Comparison of ENCODE assay signal across 8 cellular contexts in the genomic region with DNA sequence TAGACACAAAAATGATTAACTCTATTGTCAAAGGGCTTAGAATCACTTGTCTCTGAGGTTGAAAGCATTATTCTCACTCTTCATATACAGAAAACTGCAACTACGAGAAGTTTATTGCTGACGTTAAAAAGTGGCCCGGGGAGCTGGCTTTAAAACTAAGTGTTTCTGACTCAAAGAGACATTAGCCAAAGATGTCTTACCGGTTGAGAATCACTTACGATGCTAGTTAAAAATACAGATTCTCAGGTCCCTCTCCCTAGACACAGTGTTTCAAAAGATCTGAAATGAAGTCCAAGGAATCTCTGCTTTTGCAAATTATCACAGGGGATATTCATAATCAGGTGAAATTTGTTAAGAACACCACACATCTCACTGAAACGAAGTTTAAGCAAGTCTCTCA. TPM values are rescaled to one million over a fixed set of nuclear protein-coding genes. Genes with fewer than 3 reads are reported as not detected.
A peak's percentile ranks its signal among the peaks of the same experiment; 100 is the strongest.
DNase-seq lines count a peak whose midpoint lies in the region; ATAC-seq and TF ChIP-seq lines count a peak whose summit lies in the region.

No MANE protein-coding gene starts in this region.

- ATAC-seq in HG02938 (IDR thresholded peaks at IDR 0.05; ENCODE audit: unreplicated experiment) (no peak), GM21515 (IDR thresholded peaks at IDR 0.05; ENCODE audit: unreplicated experiment) (no peak)

- H3K27ac ChIP-seq in PC-9, result no peak overlapping the region

- H3K79me2 ChIP-seq in PC-9 (ENCODE audit: low read depth), result peaks cover 20% of the 10 kb centered on the region

- intact Hi-C loops in PC-9 (cut with micrococcal nuclease; ENCODE audit: unreplicated experiment), result no loop called here

- no peak for TF ChIP-seq CTCF in GM10248 (IDR thresholded peaks at IDR 0.05; ENCODE audit: control extremely low read depth, extremely low read depth, low read depth, missing control alignments)
- no peak for TF ChIP-seq CTCF in PC-9 (conservative IDR thresholded peaks at IDR 0.05)
- no peak for TF ChIP-seq CTCF in epithelial cell of esophagus (IDR thresholded peaks at IDR 0.05; ENCODE audit: insufficient read depth, low read depth, low read length, missing control alignments)
- no peak for TF ChIP-seq CTCF in retinal pigment epithelial cell (conservative IDR thresholded peaks at IDR 0.05; ENCODE audit: low read depth, low read length)

- H3K27me3 ChIP-seq in PC-9 (ENCODE audit: insufficient read depth, low read depth), result no peaks in the 10 kb centered on the region

- H3K4me2 ChIP-seq in PC-9, result peak overlapping the region; percentile 94

- no TSS peak for BruUV-seq in PC-9 (replicated peaks; lab: Mats Ljungman, UMichigan)

- POLR2A ChIA-PET in GM10248 (lab: Yijun Ruan, JAX) (no interaction called here), PC-9 (lab: Charles Lee; ENCODE audit: unreplicated experiment) (no interaction called here)

- DNase-seq in GM10248 (ENCODE audit: extremely low spot score) (peak; percentile 1), PC-9 (no peak), epithelial cell of esophagus (ENCODE audit: low read depth) (no peak), retinal pigment epithelial cell (ENCODE audit: low read depth) (no peak), C1 segment of cervical spinal cord (lab: John Stamatoyannopoulos, UW) (no peak), NCI-H345 (lab: John Stamatoyannopoulos, UW) (no peak)

- H3K4me3 ChIP-seq in PC-9, result peak overlapping the region; percentile 89
- peak overlapping the region; percentile 75 for H3K4me3 ChIP-seq in epithelial cell of esophagus (ENCODE audit: low read length)
- H3K4me3 ChIP-seq in retinal pigment epithelial cell (ENCODE audit: low read length), result peak overlapping the region; percentile 85

- H4K20me1 ChIP-seq in PC-9 (ENCODE audit: insufficient read depth), result no peaks in the 10 kb centered on the region; the same call in 1 of the 2 replicates

- peaks cover 18% of the 10 kb centered on the region; the same call in 1 of the 2 replicates for H3K4me1 ChIP-seq in PC-9 (replicated peaks; ENCODE audit: insufficient read depth)

- peak overlapping the region; percentile 98; the same call in 1 of the 2 replicates for H2AFZ ChIP-seq in PC-9

- no peaks in the 10 kb centered on the region for H3K9me2 ChIP-seq in PC-9 (ENCODE audit: insufficient read depth)

- no peaks in the 10 kb centered on the region for H3K9me3 ChIP-seq in PC-9 (ENCODE audit: insufficient read depth, low read depth)

- no peaks in the 10 kb centered on the region for H3F3A ChIP-seq in PC-9 (ENCODE audit: insufficient read depth, low read depth)

- CTCF ChIA-PET in GM10248 (lab: Yijun Ruan, JAX) (interaction anchor here (1.0 to 1.5 kb wide), 4 partner anchors 9 to 36 kb away, joined by 3 to 5 read pairs (median 3); no protein-coding TSS in a partner anchor), PC-9 (lab: Charles Lee) (no interaction called here)

- no peaks in the 10 kb centered on the region for H3K36me3 ChIP-seq in PC-9 (ENCODE audit: low read depth)

RNA-seq across cellular contexts. Expression of a gene that starts 1.2 kb away (rescaled TPM):
- 8.2 and 14.6 TPM in 2 replicates for total RNA-seq in PC-9 (2021)

RNA-seq across cellular contexts. Expression of a gene that starts 46.9 kb away (rescaled TPM):
- total RNA-seq in PC-9 (2021), result 16.0 and 18.6 TPM in 2 replicates
